ENCODE assay signal across 1 cellular context in the genomic region with DNA sequence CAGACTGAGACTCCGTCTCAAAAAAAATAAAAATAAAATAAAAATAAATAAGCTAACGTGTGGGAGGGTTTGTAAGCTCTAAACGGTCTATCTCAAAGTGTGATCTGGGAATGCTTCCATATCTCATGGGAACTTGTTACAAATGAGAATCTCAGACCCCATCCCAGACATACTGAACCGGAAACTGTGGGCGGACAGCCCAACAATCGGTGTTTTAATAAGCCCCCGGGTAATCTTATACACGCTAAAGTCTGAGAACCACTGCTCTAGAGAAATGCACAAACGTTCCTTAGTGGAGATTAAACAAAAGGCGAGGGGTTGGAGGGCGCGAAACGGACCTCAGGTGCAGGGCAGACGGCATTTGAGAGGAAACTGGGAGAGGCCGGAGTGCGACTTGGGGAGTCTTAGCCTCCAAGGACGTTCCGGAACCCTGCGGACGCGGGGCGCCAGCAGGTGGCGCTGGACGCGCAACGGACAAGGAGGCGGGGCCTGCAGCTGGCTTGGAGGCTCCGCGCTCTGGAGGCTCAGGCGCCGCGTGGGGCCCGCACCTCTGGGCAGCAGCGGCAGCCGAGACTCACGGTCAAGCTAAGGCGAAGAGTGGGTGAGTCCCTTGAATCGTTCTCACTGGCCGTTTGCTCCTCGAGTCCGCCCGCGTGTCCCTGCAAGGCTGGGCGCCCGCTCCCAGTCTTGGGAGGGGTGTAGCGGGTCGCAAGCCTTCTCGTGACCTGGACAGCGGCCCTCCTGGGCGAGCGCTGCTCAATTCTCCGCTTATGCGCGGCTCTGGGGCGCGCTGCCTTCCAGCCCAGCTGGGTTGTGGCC.
TF ChIP-seq lines count a peak whose summit lies in the region.
"Not testable (repeated sequence)": the region's sequence is repeated elsewhere in the genome, so short reads cannot be mapped to it uniquely, and the experiment has no call there.

A gene (plus strand): TSS at position 527 of the 819 bp plus-strand sequence. CDS start 5,320 bp downstream, outside the sequence.

TF ChIP-seq in HepG2, 621 proteins besides CTCF, POLR2A, EP300 and RAD21 (continued from another document and continues in another):
- TF ChIP-seq IRX3 (CRISPR knock-in tag; IDR thresholded peaks at IDR 0.05; ENCODE audit: borderline replicate concordance, low read depth) (peak; percentile 60; the same call in 1 of the 2 replicates), CEBPG (CRISPR knock-in tag; IDR thresholded peaks at IDR 0.05) (0 out of 2 replicates have a peak, but pooled peaks have one; percentile 2), MEIS2 (CRISPR knock-in tag; IDR thresholded peaks at IDR 0.05) (peak; percentile 79), ZNF766 (CRISPR knock-in tag; IDR thresholded peaks at IDR 0.05; ENCODE audit: borderline replicate concordance) (peak; percentile 70; the same call in 1 of the 2 replicates), LCORL (CRISPR knock-in tag; IDR thresholded peaks at IDR 0.05) (peak; percentile 77), ZNF44 (CRISPR knock-in tag; IDR thresholded peaks at IDR 0.05) (0 out of 2 replicates have a peak, but pooled peaks have one; percentile 47), ZNF788 (CRISPR knock-in tag; IDR thresholded peaks at IDR 0.05; ENCODE audit: borderline replicate concordance) (peak; percentile 25; the same call in 1 of the 2 replicates), ZNF792 (CRISPR knock-in tag; IDR thresholded peaks at IDR 0.05) (peak; percentile 71; the same call in 1 of the 2 replicates), YEATS4 (CRISPR knock-in tag; IDR thresholded peaks at IDR 0.05; ENCODE audit: borderline replicate concordance) (peak; percentile 81), ZNF333 (CRISPR knock-in tag; IDR thresholded peaks at IDR 0.05; ENCODE audit: borderline replicate concordance) (0 out of 2 replicates have a peak, but pooled peaks have one; percentile 58), ZMYM3 (CRISPR knock-in tag; IDR thresholded peaks at IDR 0.05) (peak; percentile 80), ARNT2 (CRISPR knock-in tag; IDR thresholded peaks at IDR 0.05; ENCODE audit: low read depth) (peak; percentile 91), PITX1 (CRISPR knock-in tag; IDR thresholded peaks at IDR 0.05) (peak; percentile 83), GFI1 (CRISPR knock-in tag; IDR thresholded peaks at IDR 0.05; ENCODE audit: borderline replicate concordance) (peak; percentile 61; the same call in 1 of the 2 replicates), RBFOX2 (IDR thresholded peaks at IDR 0.05; ENCODE audit: low read depth, low read length) (peak; percentile 85), NRL (CRISPR knock-in tag; IDR thresholded peaks at IDR 0.05; ENCODE audit: borderline replicate concordance) (0 out of 2 replicates have a peak, but pooled peaks have one; percentile 48), ZNF143 (CRISPR knock-in tag; IDR thresholded peaks at IDR 0.05) (0 out of 2 replicates have a peak, but pooled peaks have one; percentile 41), FOXO1 (CRISPR knock-in tag; IDR thresholded peaks at IDR 0.05) (peak; percentile 66), ZNF605 (CRISPR knock-in tag; IDR thresholded peaks at IDR 0.05) (peak; percentile 41), KLF15 (CRISPR knock-in tag; IDR thresholded peaks at IDR 0.05; ENCODE audit: borderline replicate concordance) (peak; percentile 65; the same call in 1 of the 2 replicates), ZBTB20 (CRISPR knock-in tag; IDR thresholded peaks at IDR 0.05; ENCODE audit: borderline replicate concordance, low read depth) (peak; percentile 47; the same call in 1 of the 2 replicates), HNRNPK (IDR thresholded peaks at IDR 0.05; ENCODE audit: low read depth, low read length, poor library complexity, severe bottlenecking) (peak; percentile 27), ZNF563 (CRISPR knock-in tag; IDR thresholded peaks at IDR 0.05) (peak; percentile 78; the same call in 1 of the 2 replicates), ZNF329 (CRISPR knock-in tag; IDR thresholded peaks at IDR 0.05; ENCODE audit: low read depth) (0 out of 2 replicates have a peak, but pooled peaks have one; percentile 70)
- not testable (repeated sequence) for TF ChIP-seq LCORL (IDR thresholded peaks at IDR 0.05)
- TF ChIP-seq, protein P1, sequence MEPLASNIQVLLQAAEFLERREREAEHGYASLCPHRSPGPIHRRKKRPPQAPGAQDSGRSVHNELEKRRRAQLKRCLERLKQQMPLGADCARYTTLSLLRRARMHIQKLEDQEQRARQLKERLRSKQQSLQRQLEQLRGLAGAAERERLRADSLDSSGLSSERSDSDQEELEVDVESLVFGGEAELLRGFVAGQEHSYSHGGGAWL (CRISPR knock-in tag; IDR thresholded peaks at IDR 0.05), result peak; percentile 82; the same call in 1 of the 2 replicates
- TF ChIP-seq, protein P2, sequence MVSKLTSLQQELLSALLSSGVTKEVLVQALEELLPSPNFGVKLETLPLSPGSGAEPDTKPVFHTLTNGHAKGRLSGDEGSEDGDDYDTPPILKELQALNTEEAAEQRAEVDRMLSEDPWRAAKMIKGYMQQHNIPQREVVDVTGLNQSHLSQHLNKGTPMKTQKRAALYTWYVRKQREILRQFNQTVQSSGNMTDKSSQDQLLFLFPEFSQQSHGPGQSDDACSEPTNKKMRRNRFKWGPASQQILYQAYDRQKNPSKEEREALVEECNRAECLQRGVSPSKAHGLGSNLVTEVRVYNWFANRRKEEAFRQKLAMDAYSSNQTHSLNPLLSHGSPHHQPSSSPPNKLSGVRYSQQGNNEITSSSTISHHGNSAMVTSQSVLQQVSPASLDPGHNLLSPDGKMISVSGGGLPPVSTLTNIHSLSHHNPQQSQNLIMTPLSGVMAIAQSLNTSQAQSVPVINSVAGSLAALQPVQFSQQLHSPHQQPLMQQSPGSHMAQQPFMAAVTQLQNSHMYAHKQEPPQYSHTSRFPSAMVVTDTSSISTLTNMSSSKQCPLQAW (CRISPR knock-in tag; IDR thresholded peaks at IDR 0.05), result peak; percentile 80
- TF ChIP-seq, protein P3, sequence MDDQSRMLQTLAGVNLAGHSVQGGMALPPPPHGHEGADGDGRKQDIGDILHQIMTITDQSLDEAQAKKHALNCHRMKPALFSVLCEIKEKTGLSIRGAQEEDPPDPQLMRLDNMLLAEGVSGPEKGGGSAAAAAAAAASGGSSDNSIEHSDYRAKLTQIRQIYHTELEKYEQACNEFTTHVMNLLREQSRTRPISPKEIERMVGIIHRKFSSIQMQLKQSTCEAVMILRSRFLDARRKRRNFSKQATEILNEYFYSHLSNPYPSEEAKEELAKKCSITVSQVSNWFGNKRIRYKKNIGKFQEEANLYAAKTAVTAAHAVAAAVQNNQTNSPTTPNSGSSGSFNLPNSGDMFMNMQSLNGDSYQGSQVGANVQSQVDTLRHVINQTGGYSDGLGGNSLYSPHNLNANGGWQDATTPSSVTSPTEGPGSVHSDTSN (CRISPR knock-in tag; IDR thresholded peaks at IDR 0.05; ENCODE audit: borderline replicate concordance), result 0 out of 2 replicates have a peak, but pooled peaks have one; percentile 56
- TF ChIP-seq, protein P4, sequence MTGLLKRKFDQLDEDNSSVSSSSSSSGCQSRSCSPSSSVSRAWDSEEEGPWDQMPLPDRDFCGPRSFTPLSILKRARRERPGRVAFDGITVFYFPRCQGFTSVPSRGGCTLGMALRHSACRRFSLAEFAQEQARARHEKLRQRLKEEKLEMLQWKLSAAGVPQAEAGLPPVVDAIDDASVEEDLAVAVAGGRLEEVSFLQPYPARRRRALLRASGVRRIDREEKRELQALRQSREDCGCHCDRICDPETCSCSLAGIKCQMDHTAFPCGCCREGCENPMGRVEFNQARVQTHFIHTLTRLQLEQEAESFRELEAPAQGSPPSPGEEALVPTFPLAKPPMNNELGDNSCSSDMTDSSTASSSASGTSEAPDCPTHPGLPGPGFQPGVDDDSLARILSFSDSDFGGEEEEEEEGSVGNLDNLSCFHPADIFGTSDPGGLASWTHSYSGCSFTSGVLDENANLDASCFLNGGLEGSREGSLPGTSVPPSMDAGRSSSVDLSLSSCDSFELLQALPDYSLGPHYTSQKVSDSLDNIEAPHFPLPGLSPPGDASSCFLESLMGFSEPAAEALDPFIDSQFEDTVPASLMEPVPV (CRISPR knock-in tag; IDR thresholded peaks at IDR 0.05), result peak; percentile 51; the same call in 1 of the 2 replicates
- TF ChIP-seq, protein P5, sequence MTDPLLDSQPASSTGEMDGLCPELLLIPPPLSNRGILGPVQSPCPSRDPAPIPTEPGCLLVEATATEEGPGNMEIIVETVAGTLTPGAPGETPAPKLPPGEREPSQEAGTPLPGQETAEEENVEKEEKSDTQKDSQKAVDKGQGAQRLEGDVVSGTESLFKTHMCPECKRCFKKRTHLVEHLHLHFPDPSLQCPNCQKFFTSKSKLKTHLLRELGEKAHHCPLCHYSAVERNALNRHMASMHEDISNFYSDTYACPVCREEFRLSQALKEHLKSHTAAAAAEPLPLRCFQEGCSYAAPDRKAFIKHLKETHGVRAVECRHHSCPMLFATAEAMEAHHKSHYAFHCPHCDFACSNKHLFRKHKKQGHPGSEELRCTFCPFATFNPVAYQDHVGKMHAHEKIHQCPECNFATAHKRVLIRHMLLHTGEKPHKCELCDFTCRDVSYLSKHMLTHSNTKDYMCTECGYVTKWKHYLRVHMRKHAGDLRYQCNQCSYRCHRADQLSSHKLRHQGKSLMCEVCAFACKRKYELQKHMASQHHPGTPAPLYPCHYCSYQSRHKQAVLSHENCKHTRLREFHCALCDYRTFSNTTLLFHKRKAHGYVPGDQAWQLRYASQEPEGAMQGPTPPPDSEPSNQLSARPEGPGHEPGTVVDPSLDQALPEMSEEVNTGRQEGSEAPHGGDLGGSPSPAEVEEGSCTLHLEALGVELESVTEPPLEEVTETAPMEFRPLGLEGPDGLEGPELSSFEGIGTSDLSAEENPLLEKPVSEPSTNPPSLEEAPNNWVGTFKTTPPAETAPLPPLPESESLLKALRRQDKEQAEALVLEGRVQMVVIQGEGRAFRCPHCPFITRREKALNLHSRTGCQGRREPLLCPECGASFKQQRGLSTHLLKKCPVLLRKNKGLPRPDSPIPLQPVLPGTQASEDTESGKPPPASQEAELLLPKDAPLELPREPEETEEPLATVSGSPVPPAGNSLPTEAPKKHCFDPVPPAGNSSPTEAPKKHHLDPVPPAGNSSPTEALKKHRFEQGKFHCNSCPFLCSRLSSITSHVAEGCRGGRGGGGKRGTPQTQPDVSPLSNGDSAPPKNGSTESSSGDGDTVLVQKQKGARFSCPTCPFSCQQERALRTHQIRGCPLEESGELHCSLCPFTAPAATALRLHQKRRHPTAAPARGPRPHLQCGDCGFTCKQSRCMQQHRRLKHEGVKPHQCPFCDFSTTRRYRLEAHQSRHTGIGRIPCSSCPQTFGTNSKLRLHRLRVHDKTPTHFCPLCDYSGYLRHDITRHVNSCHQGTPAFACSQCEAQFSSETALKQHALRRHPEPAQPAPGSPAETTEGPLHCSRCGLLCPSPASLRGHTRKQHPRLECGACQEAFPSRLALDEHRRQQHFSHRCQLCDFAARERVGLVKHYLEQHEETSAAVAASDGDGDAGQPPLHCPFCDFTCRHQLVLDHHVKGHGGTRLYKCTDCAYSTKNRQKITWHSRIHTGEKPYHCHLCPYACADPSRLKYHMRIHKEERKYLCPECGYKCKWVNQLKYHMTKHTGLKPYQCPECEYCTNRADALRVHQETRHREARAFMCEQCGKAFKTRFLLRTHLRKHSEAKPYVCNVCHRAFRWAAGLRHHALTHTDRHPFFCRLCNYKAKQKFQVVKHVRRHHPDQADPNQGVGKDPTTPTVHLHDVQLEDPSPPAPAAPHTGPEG (CRISPR knock-in tag; IDR thresholded peaks at IDR 0.05), result peak; percentile 89
- TF ChIP-seq, protein P6, sequence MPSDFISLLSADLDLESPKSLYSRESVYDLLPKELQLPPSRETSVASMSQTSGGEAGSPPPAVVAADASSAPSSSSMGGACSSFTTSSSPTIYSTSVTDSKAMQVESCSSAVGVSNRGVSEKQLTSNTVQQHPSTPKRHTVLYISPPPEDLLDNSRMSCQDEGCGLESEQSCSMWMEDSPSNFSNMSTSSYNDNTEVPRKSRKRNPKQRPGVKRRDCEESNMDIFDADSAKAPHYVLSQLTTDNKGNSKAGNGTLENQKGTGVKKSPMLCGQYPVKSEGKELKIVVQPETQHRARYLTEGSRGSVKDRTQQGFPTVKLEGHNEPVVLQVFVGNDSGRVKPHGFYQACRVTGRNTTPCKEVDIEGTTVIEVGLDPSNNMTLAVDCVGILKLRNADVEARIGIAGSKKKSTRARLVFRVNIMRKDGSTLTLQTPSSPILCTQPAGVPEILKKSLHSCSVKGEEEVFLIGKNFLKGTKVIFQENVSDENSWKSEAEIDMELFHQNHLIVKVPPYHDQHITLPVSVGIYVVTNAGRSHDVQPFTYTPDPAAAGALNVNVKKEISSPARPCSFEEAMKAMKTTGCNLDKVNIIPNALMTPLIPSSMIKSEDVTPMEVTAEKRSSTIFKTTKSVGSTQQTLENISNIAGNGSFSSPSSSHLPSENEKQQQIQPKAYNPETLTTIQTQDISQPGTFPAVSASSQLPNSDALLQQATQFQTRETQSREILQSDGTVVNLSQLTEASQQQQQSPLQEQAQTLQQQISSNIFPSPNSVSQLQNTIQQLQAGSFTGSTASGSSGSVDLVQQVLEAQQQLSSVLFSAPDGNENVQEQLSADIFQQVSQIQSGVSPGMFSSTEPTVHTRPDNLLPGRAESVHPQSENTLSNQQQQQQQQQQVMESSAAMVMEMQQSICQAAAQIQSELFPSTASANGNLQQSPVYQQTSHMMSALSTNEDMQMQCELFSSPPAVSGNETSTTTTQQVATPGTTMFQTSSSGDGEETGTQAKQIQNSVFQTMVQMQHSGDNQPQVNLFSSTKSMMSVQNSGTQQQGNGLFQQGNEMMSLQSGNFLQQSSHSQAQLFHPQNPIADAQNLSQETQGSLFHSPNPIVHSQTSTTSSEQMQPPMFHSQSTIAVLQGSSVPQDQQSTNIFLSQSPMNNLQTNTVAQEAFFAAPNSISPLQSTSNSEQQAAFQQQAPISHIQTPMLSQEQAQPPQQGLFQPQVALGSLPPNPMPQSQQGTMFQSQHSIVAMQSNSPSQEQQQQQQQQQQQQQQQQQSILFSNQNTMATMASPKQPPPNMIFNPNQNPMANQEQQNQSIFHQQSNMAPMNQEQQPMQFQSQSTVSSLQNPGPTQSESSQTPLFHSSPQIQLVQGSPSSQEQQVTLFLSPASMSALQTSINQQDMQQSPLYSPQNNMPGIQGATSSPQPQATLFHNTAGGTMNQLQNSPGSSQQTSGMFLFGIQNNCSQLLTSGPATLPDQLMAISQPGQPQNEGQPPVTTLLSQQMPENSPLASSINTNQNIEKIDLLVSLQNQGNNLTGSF (CRISPR knock-in tag; IDR thresholded peaks at IDR 0.05), result peak; percentile 95
- TF ChIP-seq, protein P7, sequence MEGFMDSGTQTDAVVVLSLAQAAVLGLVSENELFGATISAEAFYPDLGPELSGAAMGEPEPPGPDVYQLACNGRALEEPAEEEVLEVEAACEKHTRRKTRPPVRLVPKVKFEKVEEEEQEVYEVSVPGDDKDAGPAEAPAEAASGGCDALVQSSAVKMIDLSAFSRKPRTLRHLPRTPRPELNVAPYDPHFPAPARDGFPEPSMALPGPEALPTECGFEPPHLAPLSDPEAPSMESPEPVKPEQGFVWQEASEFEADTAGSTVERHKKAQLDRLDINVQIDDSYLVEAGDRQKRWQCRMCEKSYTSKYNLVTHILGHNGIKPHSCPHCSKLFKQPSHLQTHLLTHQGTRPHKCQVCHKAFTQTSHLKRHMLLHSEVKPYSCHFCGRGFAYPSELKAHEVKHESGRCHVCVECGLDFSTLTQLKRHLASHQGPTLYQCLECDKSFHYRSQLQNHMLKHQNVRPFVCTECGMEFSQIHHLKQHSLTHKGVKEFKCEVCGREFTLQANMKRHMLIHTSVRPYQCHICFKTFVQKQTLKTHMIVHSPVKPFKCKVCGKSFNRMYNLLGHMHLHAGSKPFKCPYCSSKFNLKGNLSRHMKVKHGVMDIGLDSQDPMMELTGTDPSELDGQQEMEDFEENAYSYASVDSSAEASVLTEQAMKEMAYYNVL (CRISPR knock-in tag; IDR thresholded peaks at IDR 0.05; ENCODE audit: borderline replicate concordance), result peak; percentile 84
- TF ChIP-seq, protein P8, sequence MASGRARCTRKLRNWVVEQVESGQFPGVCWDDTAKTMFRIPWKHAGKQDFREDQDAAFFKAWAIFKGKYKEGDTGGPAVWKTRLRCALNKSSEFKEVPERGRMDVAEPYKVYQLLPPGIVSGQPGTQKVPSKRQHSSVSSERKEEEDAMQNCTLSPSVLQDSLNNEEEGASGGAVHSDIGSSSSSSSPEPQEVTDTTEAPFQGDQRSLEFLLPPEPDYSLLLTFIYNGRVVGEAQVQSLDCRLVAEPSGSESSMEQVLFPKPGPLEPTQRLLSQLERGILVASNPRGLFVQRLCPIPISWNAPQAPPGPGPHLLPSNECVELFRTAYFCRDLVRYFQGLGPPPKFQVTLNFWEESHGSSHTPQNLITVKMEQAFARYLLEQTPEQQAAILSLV (CRISPR knock-in tag; IDR thresholded peaks at IDR 0.05; ENCODE audit: borderline replicate concordance), result peak; percentile 55; the same call in 1 of the 2 replicates
